8 cellular contexts compared by ENCODE assay signal in the genomic region with DNA sequence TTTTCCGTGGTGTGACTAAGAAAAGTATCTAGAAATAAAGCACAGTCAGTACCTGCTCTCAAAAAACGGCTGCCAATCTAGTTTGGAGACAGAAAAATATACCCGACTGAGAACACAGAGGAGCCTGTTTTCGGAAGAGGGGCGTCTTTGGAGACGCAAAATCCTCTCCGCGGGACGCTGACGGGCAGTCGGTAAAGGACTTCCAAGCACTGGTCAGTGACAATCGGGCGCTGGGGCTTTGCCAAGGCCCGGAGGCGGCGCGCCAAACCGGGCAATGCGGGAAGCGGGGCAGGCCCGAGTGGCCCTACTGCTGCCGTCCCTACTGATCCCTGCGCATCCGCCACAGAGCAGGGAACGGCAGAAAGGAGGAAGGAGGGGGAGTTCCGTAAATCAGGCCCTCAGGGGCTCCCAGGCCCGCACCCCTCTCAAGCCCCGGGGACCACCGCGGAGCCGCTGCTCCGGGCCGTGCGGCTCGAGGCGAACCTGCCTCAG. TPM values are rescaled to one million over a fixed set of nuclear protein-coding genes. Genes with fewer than 3 reads are reported as not detected.
DNase-seq lines count a peak whose midpoint lies in the region; ATAC-seq and TF ChIP-seq lines count a peak whose summit lies in the region.

No MANE protein-coding gene starts in this region.

- peak; percentile 22 for ATAC-seq in CD4-positive, alpha-beta T cell (ENCODE audit: poor library complexity)
- peak; percentile 7 for ATAC-seq in GM19328 (IDR thresholded peaks at IDR 0.05; ENCODE audit: unreplicated experiment)
- ATAC-seq in activated T-cell treated with anti-CD3 and anti-CD28 coated beads, Interleukin-2, amount 50 U/mL, for 4 hours, result peak; percentile 1 to 3

- H3K27me3 ChIP-seq in CD4-positive, alpha-beta T cell (ENCODE audit: control insufficient read depth, insufficient read depth, low read length), result no peaks in the 10 kb centered on the region

- peak in 2 of 10 experiments; percentile 1 to 12 for DNase-seq in CD4-positive, alpha-beta T cell
- DNase-seq in Jurkat, Clone E6-1 (ENCODE audit: low read depth, low spot score), result no peak
- DNase-seq in activated T-cell treated with anti-CD3 and anti-CD28 coated beads, Interleukin-2, amount 50 U/mL, for 4 hours, result no peak
- peak; percentile 54 for DNase-seq in fibroblast of villous mesenchyme (ENCODE audit: low read depth)
- peak; percentile 60 for DNase-seq in nephron progenitor cell
- no peak for DNase-seq in islet precursor cell
- no peak for DNase-seq in LoVo (ENCODE audit: low spot score)

- TF ChIP-seq CTCF in CD4-positive, alpha-beta T cell (IDR thresholded peaks at IDR 0.05), result no peak
- TF ChIP-seq CTCF in fibroblast of villous mesenchyme (IDR thresholded peaks at IDR 0.05; ENCODE audit: insufficient read depth, low read depth, low read length) (no peak), nephron progenitor cell (IDR thresholded peaks at IDR 0.05) (no peak)

- H3K27me3 Mint-ChIP-seq in CD4-positive, alpha-beta T cell, result no peaks in the 10 kb centered on the region
- no peaks in the 10 kb centered on the region for H3K27me3 Mint-ChIP-seq in activated T-cell treated with anti-CD3 and anti-CD28 coated beads, Interleukin-2, amount 50 U/mL, for 4 hours (ENCODE audit: low read depth)
- H3K27me3 Mint-ChIP-seq in nephron progenitor cell (ENCODE audit: low read depth, poor library complexity), result no peaks in the 10 kb centered on the region

- H3K4me1 Mint-ChIP-seq in CD4-positive, alpha-beta T cell (ENCODE audit: low read depth), result peaks cover 30% of the 10 kb centered on the region
- H3K4me1 Mint-ChIP-seq in activated T-cell treated with anti-CD3 and anti-CD28 coated beads, Interleukin-2, amount 50 U/mL, for 4 hours (ENCODE audit: low read depth), result peaks cover 14% of the 10 kb centered on the region
- peaks cover 48% of the 10 kb centered on the region for H3K4me1 Mint-ChIP-seq in nephron progenitor cell

- H3K4me3 ChIP-seq in Jurkat, Clone E6-1 (ENCODE audit: low read length), result peak overlapping the region; percentile 82
- H3K4me3 ChIP-seq in fibroblast of villous mesenchyme (ENCODE audit: low read depth, low read length), result peak overlapping the region; percentile 85

- peak overlapping the region; percentile 89 for H3K4me3 Mint-ChIP-seq in CD4-positive, alpha-beta T cell
- H3K4me3 Mint-ChIP-seq in activated T-cell treated with anti-CD3 and anti-CD28 coated beads, Interleukin-2, amount 50 U/mL, for 4 hours, result peak overlapping the region; percentile 87
- H3K4me3 Mint-ChIP-seq in nephron progenitor cell, result peak overlapping the region; percentile 89

- H3K27ac Mint-ChIP-seq in CD4-positive, alpha-beta T cell, result peak overlapping the region; percentile 81
- peak overlapping the region; percentile 96 for H3K27ac Mint-ChIP-seq in nephron progenitor cell

- POLR2A ChIA-PET in CD4-positive, alpha-beta T cell (lab: Charles Lee), result interaction anchor here (0.7 to 1.5 kb wide), 13 partner anchors 9 to 968 kb away, joined by 3 to 24 read pairs (median 5); partner anchors contain the start of genes ANKRD27, CEBPG, CEP89 and FAAP24

- H3K27ac ChIP-seq in CD4-positive, alpha-beta T cell (ENCODE audit: low read depth, low read length), result peak overlapping the region; percentile 72

- CTCF ChIA-PET in CD4-positive, alpha-beta T cell (lab: Charles Lee), result no interaction called here

- intact Hi-C loops in CD4-positive, alpha-beta T cell (cut with DNase I, micrococcal nuclease), result loop anchor here (1.0 to 10.0 kb wide), 7 partner anchors 58 to 970 kb away; partner anchors contain the start of genes ANKRD27 (in 1 of the 2), CEBPG (in 1 of the 2), CEP89 (in 1 of the 2) and FAAP24 (in 1 of the 2)

- no peaks in the 10 kb centered on the region for H3K9me3 Mint-ChIP-seq in CD4-positive, alpha-beta T cell
- H3K9me3 Mint-ChIP-seq in activated T-cell treated with anti-CD3 and anti-CD28 coated beads, Interleukin-2, amount 50 U/mL, for 4 hours, result no peaks in the 10 kb centered on the region
- H3K9me3 Mint-ChIP-seq in nephron progenitor cell, result no peaks in the 10 kb centered on the region

- peaks cover 28% of the 10 kb centered on the region for H3K36me3 Mint-ChIP-seq in CD4-positive, alpha-beta T cell (ENCODE audit: low read depth)
- H3K36me3 Mint-ChIP-seq in activated T-cell treated with anti-CD3 and anti-CD28 coated beads, Interleukin-2, amount 50 U/mL, for 4 hours (ENCODE audit: insufficient read depth), result peaks cover 8% of the 10 kb centered on the region
- H3K36me3 Mint-ChIP-seq in nephron progenitor cell (ENCODE audit: low read depth), result peaks cover 27% of the 10 kb centered on the region

- H3K9me3 ChIP-seq in CD4-positive, alpha-beta T cell (ENCODE audit: control insufficient read depth, low read length), result no peaks in the 10 kb centered on the region

RNA-seq across cellular contexts. Expression of gene DPY19L3, which starts 0.6 kb away (rescaled TPM):
- 1 to 10 TPM; 7.3 to 8.5 TPM for total RNA-seq in CD4-positive, alpha-beta T cell
- 15.8 TPM for polyA plus RNA-seq in Jurkat, Clone E6-1 (2012; ENCODE audit: insufficient read depth, insufficient read length)
- total RNA-seq in activated T-cell treated with anti-CD3 and anti-CD28 coated beads, Interleukin-2, amount 50 U/mL, for 4 hours, result 10 to 100 TPM; 16.2 to 20.5 (median 17.1) TPM
- 22.5 and 30.0 TPM in 2 replicates for total RNA-seq in fibroblast of villous mesenchyme

RNA-seq across cellular contexts. Expression of gene ZNF507, which starts 59.6 kb away (rescaled TPM):
- 10 to 100 TPM; 30.4 to 31.3 TPM for total RNA-seq in CD4-positive, alpha-beta T cell
- 12.2 TPM for polyA plus RNA-seq in Jurkat, Clone E6-1 (2012; ENCODE audit: insufficient read depth, insufficient read length)
- total RNA-seq in activated T-cell treated with anti-CD3 and anti-CD28 coated beads, Interleukin-2, amount 50 U/mL, for 4 hours, result 10 to 100 TPM; 26.0 to 27.4 (median 26.2) TPM
- total RNA-seq in fibroblast of villous mesenchyme, result 10.6 and 13.0 TPM in 2 replicates

Comparison
In these comparisons a context has a peak if more than half of its experiments do, and no peak if none do; other contexts are left out.
1. DNase-seq: peak in fibroblast of villous mesenchyme (single experiment) and nephron progenitor cell (single experiment); none in Jurkat, Clone E6-1 (single experiment), activated T-cell treated with anti-CD3 and anti-CD28 coated beads, Interleukin-2, amount 50 U/mL, for 4 hours (single experiment), islet precursor cell (single experiment) and LoVo (single experiment).
2. Peak in every context shown above with its lines, with median percentiles within 50 percentile points of each other: ATAC-seq and H3K4me3 Mint-ChIP-seq.